13 cellular contexts compared by ENCODE assay signal in genomic region chr4:55356991-55357461, GRCh38. TPM values are rescaled to one million over a fixed set of nuclear protein-coding genes. Genes with fewer than 3 reads are reported as not detected.
DNase-seq lines count a peak whose midpoint lies in the region; ATAC-seq and TF ChIP-seq lines count a peak whose summit lies in the region.
"Had no signal": no experiment of that assay in that cellular context is flagged by ENCODE, and none has a peak within 500 bp of the region (broad histone marks: within the 10 kb centered on the region; RNA-seq: fewer than 3 reads in every experiment).

No MANE protein-coding gene starts in this region.

- ATAC-seq in upper lobe of right lung (peak; percentile 90), HG03354 (IDR thresholded peaks at IDR 0.05; ENCODE audit: poor library complexity, severe bottlenecking, unreplicated experiment) (no peak)
- ATAC-seq: GM12878 had no signal

- no peaks in the 10 kb centered on the region for H3K9me3 ChIP-seq in adipocyte (ENCODE audit: control insufficient read depth, low read length)
- no peaks in the 10 kb centered on the region for H3K9me3 ChIP-seq in upper lobe of right lung

- no peak overlapping the region for H3K9ac ChIP-seq in adipocyte (ENCODE audit: low read length)
- H3K9ac ChIP-seq: KMS-11 had no signal

- H3K27ac ChIP-seq in upper lobe of right lung, result peak overlapping the region; percentile 13
- H3K27ac ChIP-seq: KMS-11 had no signal

- H3K4me3 ChIP-seq in adipocyte (ENCODE audit: low read length) (peak overlapping the region; percentile 34), upper lobe of right lung (no peak overlapping the region)
- H3K4me3 ChIP-seq: GM12878 had no signal

- H3K36me3 ChIP-seq in adipocyte (ENCODE audit: control insufficient read depth, insufficient read depth, low read length, severe bottlenecking), result peaks cover 5% of the 10 kb centered on the region
- H3K36me3 ChIP-seq in upper lobe of right lung, result no peaks in the 10 kb centered on the region

- TF ChIP-seq CTCF in upper lobe of right lung (IDR thresholded peaks at IDR 0.05), result no peak

- peak; percentile 19 for DNase-seq in NCI-H345 (lab: John Stamatoyannopoulos, UW)
- no peak for DNase-seq in NCI-H345 treated with DMSO at 0.1 percent for 48 hours (lab: John Stamatoyannopoulos, UW; ENCODE audit: unreplicated experiment)
- peak; percentile 42 for DNase-seq in adipocyte (ENCODE audit: low read depth)
- DNase-seq in glomerular visceral epithelial cell (ENCODE audit: extremely low spot score), result peak; percentile 50
- DNase-seq in upper lobe of right lung, result no peak
- no peak for DNase-seq in GM19238 (ENCODE audit: insufficient read length, low spot score)
- no peak for DNase-seq in activated naive CD4-positive, alpha-beta T cell treated with anti-CD3 and anti-CD28 coated beads, Interleukin-2, amount 50 U/mL, for 16 hours
- DNase-seq: 8988T, anterior cingulate cortex, DMS 273 treated with DMSO at 0.1 percent for 48 hours had no signal

- H3K4me1 ChIP-seq in adipocyte (ENCODE audit: control insufficient read depth, insufficient read depth, low read length) (peaks cover 51% of the 10 kb centered on the region), upper lobe of right lung (peaks cover 19% of the 10 kb centered on the region)

- H3K27me3 ChIP-seq in adipocyte (replicated peaks; ENCODE audit: control insufficient read depth, insufficient read depth, low read length) (no peaks in the 10 kb centered on the region), upper lobe of right lung (no peaks in the 10 kb centered on the region)

- intact Hi-C loops in upper lobe of right lung (cut with DNase I), result no loop called here

RNA-seq across cellular contexts. Expression of gene SRD5A3, which starts 11.0 kb away (rescaled TPM):
- total RNA-seq in upper lobe of right lung, result 19.6 TPM

RNA-seq across cellular contexts. Expression of gene TMEM165, which starts 38.7 kb away (rescaled TPM):
- 141 TPM for total RNA-seq in upper lobe of right lung

Comparison
In these comparisons a context has a peak if more than half of its experiments do, and no peak if none do; other contexts are left out.
1. DNase-seq: peak in NCI-H345 (single experiment), adipocyte (single experiment) and glomerular visceral epithelial cell (single experiment); none in NCI-H345 treated with DMSO at 0.1 percent for 48 hours (single experiment), upper lobe of right lung (single experiment), GM19238 (single experiment) and activated naive CD4-positive, alpha-beta T cell treated with anti-CD3 and anti-CD28 coated beads, Interleukin-2, amount 50 U/mL, for 16 hours (single experiment).